ENCODE assay signal across 1 cellular context in genomic region chr12:117190210-117190781, GRCh38.
A peak's percentile ranks its signal among the peaks of the same experiment; 100 is the strongest.
TF ChIP-seq lines count a peak whose summit lies in the region.

Gene FBXO21 (minus strand): TSS chr12:117190470. CDS start chr12:117190456, 14 bp downstream.

TF ChIP-seq in HepG2, 621 proteins besides CTCF, POLR2A, EP300 and RAD21 (continued from another document and continues in another):
- TF ChIP-seq REST (IDR thresholded peaks at IDR 0.05; ENCODE audit: borderline replicate concordance in 1 of 2, low read depth in 1 of 2, low read length in 2 of 2): 0 out of 4 replicates have a peak, but pooled peaks of 1 of the 2 experiments have one; percentile 59
- 0 out of 2 replicates have a peak, but pooled peaks have one; percentile 17 for TF ChIP-seq BCL6 (CRISPR knock-in tag; IDR thresholded peaks at IDR 0.05)
- peak in 1 of 2 experiments; percentile 40; a peak in 1 of 4 replicates for TF ChIP-seq ATF4 (CRISPR knock-in tag; IDR thresholded peaks at IDR 0.05)
- 0 out of 2 replicates have a peak, but pooled peaks have one; percentile 44 for TF ChIP-seq ZIK1 (CRISPR knock-in tag; IDR thresholded peaks at IDR 0.05; ENCODE audit: borderline replicate concordance, low read depth)
- no peak for TF ChIP-seq SP1 (IDR thresholded peaks at IDR 0.05)
- TF ChIP-seq SP1 (CRISPR knock-in tag; IDR thresholded peaks at IDR 0.05): peak; percentile 85
- TF ChIP-seq GMEB1 (CRISPR knock-in tag; IDR thresholded peaks at IDR 0.05; ENCODE audit: borderline replicate concordance): 0 out of 2 replicates have a peak, but pooled peaks have one; percentile 35
- TF ChIP-seq ZNF18 (CRISPR knock-in tag; IDR thresholded peaks at IDR 0.05; ENCODE audit: insufficient replicate concordance): no peak
- 0 out of 2 replicates have a peak, but pooled peaks have one; percentile 53 for TF ChIP-seq ZNF253 (CRISPR knock-in tag; IDR thresholded peaks at IDR 0.05; ENCODE audit: borderline replicate concordance)
- no peak for TF ChIP-seq RNF219 (CRISPR knock-in tag; IDR thresholded peaks at IDR 0.05)
- TF ChIP-seq ZFX (CRISPR knock-in tag; IDR thresholded peaks at IDR 0.05; ENCODE audit: low read depth): peak; percentile 95
- TF ChIP-seq ZNF574 (CRISPR knock-in tag; IDR thresholded peaks at IDR 0.05): peak; percentile 61
- no peak for TF ChIP-seq XBP1 (CRISPR knock-in tag; IDR thresholded peaks at IDR 0.05)
- no peak for TF ChIP-seq CREM (IDR thresholded peaks at IDR 0.05)
- no peak for TF ChIP-seq CREM (CRISPR knock-in tag; IDR thresholded peaks at IDR 0.05)
- peak; percentile 34; the same call in 1 of the 2 replicates for TF ChIP-seq ATF5 (CRISPR knock-in tag; IDR thresholded peaks at IDR 0.05; ENCODE audit: low read depth)
- peak; percentile 62; the same call in 1 of the 2 replicates for TF ChIP-seq MXD4 (CRISPR knock-in tag; IDR thresholded peaks at IDR 0.05)
- 0 out of 2 replicates have a peak, but pooled peaks have one; percentile 25 for TF ChIP-seq ZNF576 (CRISPR knock-in tag; IDR thresholded peaks at IDR 0.05)
- TF ChIP-seq ZNF704 (CRISPR knock-in tag; IDR thresholded peaks at IDR 0.05; ENCODE audit: borderline replicate concordance): no peak
- TF ChIP-seq PATZ1 (CRISPR knock-in tag; IDR thresholded peaks at IDR 0.05): peak; percentile 79
- TF ChIP-seq FLYWCH1 (CRISPR knock-in tag; IDR thresholded peaks at IDR 0.05): 0 out of 2 replicates have a peak, but pooled peaks have one; percentile 39
- no peak for TF ChIP-seq ARNTL (CRISPR knock-in tag; IDR thresholded peaks at IDR 0.05)
- TF ChIP-seq SMARCE1 (IDR thresholded peaks at IDR 0.05; ENCODE audit: borderline replicate concordance): no peak
- no peak for TF ChIP-seq MTF1 (CRISPR knock-in tag; IDR thresholded peaks at IDR 0.05)
- no peak; the same call in 1 of the 2 replicates for TF ChIP-seq ZNF205 (CRISPR knock-in tag; IDR thresholded peaks at IDR 0.05)
- peak; percentile 15; the same call in 1 of the 2 replicates for TF ChIP-seq ZNF788 (CRISPR knock-in tag; IDR thresholded peaks at IDR 0.05; ENCODE audit: borderline replicate concordance)
- 0 out of 2 replicates have a peak, but pooled peaks have one; percentile 57 for TF ChIP-seq ZSCAN22 (CRISPR knock-in tag; IDR thresholded peaks at IDR 0.05)
- TF ChIP-seq HOXD1 (CRISPR knock-in tag; IDR thresholded peaks at IDR 0.05): peak; percentile 29; the same call in 1 of the 2 replicates
- no peak for TF ChIP-seq ELF1 (CRISPR knock-in tag; IDR thresholded peaks at IDR 0.05)
- TF ChIP-seq CENPT (CRISPR knock-in tag; IDR thresholded peaks at IDR 0.05; ENCODE audit: low read depth): peak; percentile 64; the same call in 1 of the 2 replicates
- TF ChIP-seq ZNF543 (CRISPR knock-in tag; IDR thresholded peaks at IDR 0.05): no peak
- TF ChIP-seq YEATS4 (CRISPR knock-in tag; IDR thresholded peaks at IDR 0.05; ENCODE audit: borderline replicate concordance): peak; percentile 84; the same call in 1 of the 2 replicates
- peak; percentile 60; the same call in 1 of the 2 replicates for TF ChIP-seq TGIF2 (CRISPR knock-in tag; IDR thresholded peaks at IDR 0.05)
- TF ChIP-seq KAT8 (CRISPR knock-in tag; IDR thresholded peaks at IDR 0.05): peak; percentile 70
- TF ChIP-seq DRAP1 (CRISPR knock-in tag; IDR thresholded peaks at IDR 0.05): peak; percentile 88
- TF ChIP-seq KDM5B (CRISPR knock-in tag; IDR thresholded peaks at IDR 0.05; ENCODE audit: borderline replicate concordance): peak; percentile 74
- peak; percentile 75; the same call in 1 of the 2 replicates for TF ChIP-seq ARNT2 (CRISPR knock-in tag; IDR thresholded peaks at IDR 0.05; ENCODE audit: low read depth)
- TF ChIP-seq HES4 (CRISPR knock-in tag; IDR thresholded peaks at IDR 0.05; ENCODE audit: borderline replicate concordance): no peak
- no peak for TF ChIP-seq ZNF616 (CRISPR knock-in tag; IDR thresholded peaks at IDR 0.05; ENCODE audit: low read depth)
- TF ChIP-seq DMAP1 (CRISPR knock-in tag; IDR thresholded peaks at IDR 0.05): peak; percentile 46; the same call in 1 of the 2 replicates
- TF ChIP-seq MAFF (IDR thresholded peaks at IDR 0.05; ENCODE audit: low read depth, low read length): no peak
- TF ChIP-seq NR2C2 (CRISPR knock-in tag; IDR thresholded peaks at IDR 0.05; ENCODE audit: borderline replicate concordance): peak; percentile 79
- no peak for TF ChIP-seq ZNF75D (CRISPR knock-in tag; IDR thresholded peaks at IDR 0.05; ENCODE audit: borderline replicate concordance)
